ENCODE assay signal across 15 cellular contexts in genomic region chr17:76437467-76438402, GRCh38. TPM values are rescaled to one million over a fixed set of nuclear protein-coding genes. Genes with fewer than 3 reads are reported as not detected.
"Had no signal": no experiment of that assay in that cellular context is flagged by ENCODE, and none has a peak within 500 bp of the region (broad histone marks: within the 10 kb centered on the region; RNA-seq: fewer than 3 reads in every experiment).

No MANE protein-coding gene starts in this region.

- H3K4me1 ChIP-seq: foreskin keratinocyte, sigmoid colon had no signal

- H3K4me3 ChIP-seq: dorsolateral prefrontal cortex, esophagus squamous epithelium, mucosa of descending colon, psoas muscle, sigmoid colon had no signal

- DNase-seq: activated CD4-positive, alpha-beta memory T cell treated with anti-CD3 and anti-CD28 coated beads, Interleukin-2, amount 10 ng/mL, durations not matched to agents 7 days and 5 days; activated gamma-delta T cell; activated T-cell treated with anti-CD3 and anti-CD28 coated beads, Interleukin-2, amount 50 U/mL, for 48 hours; brain microvascular endothelial cell; esophagus squamous epithelium; foreskin keratinocyte; mucosa of descending colon; naive thymus-derived CD8-positive, alpha-beta T cell; psoas muscle; sigmoid colon; stimulated activated CD4-positive, alpha-beta T cell treated with anti-CD3 and anti-CD28 coated beads, Interleukin-2, amount 100 ng/mL, for 24 hours; stimulated activated naive CD4-positive, alpha-beta T cell; T1000; trophoblast cell had no signal

- H3K9me3 ChIP-seq: esophagus squamous epithelium, mucosa of descending colon, psoas muscle, sigmoid colon had no signal

- H3K27me3 ChIP-seq: brain microvascular endothelial cell, dorsolateral prefrontal cortex, esophagus squamous epithelium, foreskin keratinocyte, sigmoid colon had no signal

- ATAC-seq: foreskin keratinocyte; mucosa of descending colon; naive thymus-derived CD8-positive, alpha-beta T cell had no signal

- H3K27ac ChIP-seq: brain microvascular endothelial cell, dorsolateral prefrontal cortex, esophagus squamous epithelium, foreskin keratinocyte, psoas muscle, sigmoid colon had no signal

- H3K36me3 ChIP-seq: brain microvascular endothelial cell, esophagus squamous epithelium, sigmoid colon had no signal

RNA-seq across cellular contexts. Expression of gene AANAT, which starts 29.7 kb away (rescaled TPM):
- total RNA-seq: activated CD4-positive, alpha-beta memory T cell treated with anti-CD3 and anti-CD28 coated beads, Interleukin-2, amount 10 ng/mL, durations not matched to agents 7 days and 5 days; esophagus squamous epithelium; foreskin keratinocyte; mucosa of descending colon; naive thymus-derived CD8-positive, alpha-beta T cell; psoas muscle; sigmoid colon had no signal
- polyA plus RNA-seq: foreskin keratinocyte; naive thymus-derived CD8-positive, alpha-beta T cell had no signal
